In the genomic region with DNA sequence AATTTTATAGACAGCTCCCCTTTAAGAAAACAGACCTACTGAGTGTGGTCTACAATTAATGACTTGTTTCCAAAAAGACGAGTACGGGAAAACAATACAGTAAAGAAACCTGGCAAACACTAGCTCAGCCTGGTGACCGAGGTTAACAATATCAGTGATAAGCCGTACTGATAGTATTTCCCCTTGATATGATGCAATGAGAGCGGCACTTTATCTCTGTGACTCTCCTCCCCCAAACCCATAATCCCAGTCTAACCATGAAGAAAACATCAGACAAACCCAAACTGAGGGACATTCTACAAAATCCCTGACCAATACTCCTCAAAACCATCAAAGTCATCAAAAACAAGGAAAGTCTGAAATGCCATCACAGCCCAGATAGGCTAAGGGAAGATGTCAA, we compare ENCODE assay signal across 1 cellular context.
TF ChIP-seq lines count a peak whose summit lies in the region.

No MANE protein-coding gene starts in this region.

TF ChIP-seq in HepG2, 621 proteins besides CTCF, POLR2A, EP300 and RAD21:
- TF ChIP-seq CEBPG (CRISPR knock-in tag; IDR thresholded peaks at IDR 0.05) (peak; percentile 49), TBX3 (IDR thresholded peaks at IDR 0.05; ENCODE audit: borderline replicate concordance) (no peak), ZFP1 (CRISPR knock-in tag; IDR thresholded peaks at IDR 0.05) (no peak), CEBPB (IDR thresholded peaks at IDR 0.05; ENCODE audit: borderline replicate concordance, low read depth, low read length) (peak; percentile 36; the same call in 1 of the 2 replicates), SOX13 (IDR thresholded peaks at IDR 0.05) (no peak), SOX13 (CRISPR knock-in tag; conservative IDR thresholded peaks at IDR 0.05 in 1 of 2, IDR thresholded peaks at IDR 0.05 in 1 of 2) (peak in 1 of 2 experiments; percentile 64; a peak in 2 of 4 replicates), SOX5 (CRISPR knock-in tag; IDR thresholded peaks at IDR 0.05; ENCODE audit: borderline replicate concordance) (0 out of 2 replicates have a peak, but pooled peaks have one; percentile 27), PITX1 (CRISPR knock-in tag; IDR thresholded peaks at IDR 0.05) (no peak)
- TF ChIP-seq, protein P1, sequence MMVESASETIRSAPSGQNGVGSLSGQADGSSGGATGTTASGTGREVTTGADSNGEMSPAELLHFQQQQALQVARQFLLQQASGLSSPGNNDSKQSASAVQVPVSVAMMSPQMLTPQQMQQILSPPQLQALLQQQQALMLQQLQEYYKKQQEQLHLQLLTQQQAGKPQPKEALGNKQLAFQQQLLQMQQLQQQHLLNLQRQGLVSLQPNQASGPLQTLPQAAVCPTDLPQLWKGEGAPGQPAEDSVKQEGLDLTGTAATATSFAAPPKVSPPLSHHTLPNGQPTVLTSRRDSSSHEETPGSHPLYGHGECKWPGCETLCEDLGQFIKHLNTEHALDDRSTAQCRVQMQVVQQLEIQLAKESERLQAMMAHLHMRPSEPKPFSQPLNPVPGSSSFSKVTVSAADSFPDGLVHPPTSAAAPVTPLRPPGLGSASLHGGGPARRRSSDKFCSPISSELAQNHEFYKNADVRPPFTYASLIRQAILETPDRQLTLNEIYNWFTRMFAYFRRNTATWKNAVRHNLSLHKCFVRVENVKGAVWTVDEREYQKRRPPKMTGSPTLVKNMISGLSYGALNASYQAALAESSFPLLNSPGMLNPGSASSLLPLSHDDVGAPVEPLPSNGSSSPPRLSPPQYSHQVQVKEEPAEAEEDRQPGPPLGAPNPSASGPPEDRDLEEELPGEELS (CRISPR knock-in tag; IDR thresholded peaks at IDR 0.05) = 0 out of 2 replicates have a peak, but pooled peaks have one; percentile 26
